13 cellular contexts compared by ENCODE assay signal in genomic region chr7:18497082-18497481, GRCh38. TPM values are rescaled to one million over a fixed set of nuclear protein-coding genes. Genes with fewer than 3 reads are reported as not detected.
DNase-seq lines count a peak whose midpoint lies in the region; ATAC-seq, FAIRE-seq and TF ChIP-seq lines count a peak whose summit lies in the region.
"Had no signal": no experiment of that assay in that cellular context is flagged by ENCODE, and none has a peak within 500 bp of the region (broad histone marks: within the 10 kb centered on the region; RNA-seq: fewer than 3 reads in every experiment).

No MANE protein-coding gene starts in this region.

- no peak for FAIRE-seq in urothelium cell line (lab: Jason Lieb, UNC)
- FAIRE-seq: small intestine had no signal

- H3K4me3 Mint-ChIP-seq in WTC11: peak overlapping the region; percentile 79
- peak overlapping the region; percentile 43 for H3K4me3 Mint-ChIP-seq in natural killer cell
- H3K4me3 Mint-ChIP-seq in CD14-positive monocyte: no peak overlapping the region
- H3K4me3 Mint-ChIP-seq: activated naive CD4-positive, alpha-beta T cell treated with anti-CD3 and anti-CD28 coated beads for 36 hours had no signal

- ATAC-seq in WTC11: no peak
- ATAC-seq in natural killer cell: no peak

- TF ChIP-seq CTCF in AG04449 (IDR thresholded peaks at IDR 0.05; ENCODE audit: insufficient read depth, low read length, missing control alignments): no peak
- TF ChIP-seq CTCF in WTC11 (IDR thresholded peaks at IDR 0.05): no peak
- no peak for TF ChIP-seq CTCF in natural killer cell (IDR thresholded peaks at IDR 0.05)
- no peak for TF ChIP-seq CTCF in CD14-positive monocyte (IDR thresholded peaks at IDR 0.05)

- CTCF ChIA-PET in AG04449 (lab: Yijun Ruan, JAX): interaction anchor here (1.3 to 2.7 kb wide), 3 partner anchors 11 to 144 kb away, joined by 3 to 12 read pairs (median 3); no protein-coding TSS in a partner anchor
- CTCF ChIA-PET in WTC11 (lab: Charles Lee): interaction anchor here (1.1 to 3.6 kb wide), 5 partner anchors 10 to 145 kb away, joined by 3 to 19 read pairs (median 13); no protein-coding TSS in a partner anchor

- intact Hi-C loops in natural killer cell (cut with micrococcal nuclease) (no loop called here), CD14-positive monocyte (cut with micrococcal nuclease) (no loop called here)

- H3K27me3 Mint-ChIP-seq in WTC11 (ENCODE audit: low read depth): no peaks in the 10 kb centered on the region
- no peaks in the 10 kb centered on the region for H3K27me3 Mint-ChIP-seq in natural killer cell (ENCODE audit: low read depth in 2 of 2)
- no peaks in the 10 kb centered on the region for H3K27me3 Mint-ChIP-seq in CD14-positive monocyte (ENCODE audit: low read depth in 3 of 3)

- H3K4me1 Mint-ChIP-seq in WTC11: peaks cover 61% of the 10 kb centered on the region
- H3K4me1 Mint-ChIP-seq in natural killer cell: peaks cover 34 to 57% of the 10 kb centered on the region in 2 donors
- H3K4me1 Mint-ChIP-seq in CD14-positive monocyte: peaks cover 31% of the 10 kb centered on the region

- H3K9me3 Mint-ChIP-seq in WTC11: no peaks in the 10 kb centered on the region
- no peaks in the 10 kb centered on the region for H3K9me3 Mint-ChIP-seq in natural killer cell
- H3K9me3 Mint-ChIP-seq in CD14-positive monocyte: no peaks in the 10 kb centered on the region
- H3K9me3 Mint-ChIP-seq: activated naive CD4-positive, alpha-beta T cell treated with anti-CD3 and anti-CD28 coated beads for 36 hours had no signal

- no peaks in the 10 kb centered on the region for H3K36me3 Mint-ChIP-seq in WTC11
- H3K36me3 Mint-ChIP-seq in natural killer cell: no peaks in the 10 kb centered on the region
- peaks cover 12 to 18% of the 10 kb centered on the region in 2 donors for H3K36me3 Mint-ChIP-seq in CD14-positive monocyte

- peak overlapping the region; percentile 25; the same call in 1 of the 2 replicates for H3K4me3 ChIP-seq in AG04449 (ENCODE audit: low read depth, low read length)
- peak overlapping the region; percentile 86; the same call in 1 of the 2 replicates for H3K4me3 ChIP-seq in GM08714 (ENCODE audit: low read length)

- DNase-seq in AG04449 (ENCODE audit: low read depth, low spot score) (no peak), WTC11 (ENCODE audit: low spot score) (no peak), natural killer cell (no peak), urothelium cell line (ENCODE audit: low spot score) (no peak), LoVo (ENCODE audit: low spot score) (no peak), CD14-positive monocyte (ENCODE audit: low spot score) (no peak), kidney tubule cell (ENCODE audit: low spot score) (no peak)
- DNase-seq: activated naive CD4-positive, alpha-beta T cell treated with anti-CD3 and anti-CD28 coated beads for 36 hours; COR-L47; mammary epithelial cell; NCI-H187 treated with DMSO at 0.1 percent for 48 hours; small intestine had no signal

- POLR2A ChIA-PET in AG04449 (lab: Yijun Ruan, JAX) (no interaction called here), WTC11 (lab: Charles Lee) (no interaction called here)

- H3K27ac Mint-ChIP-seq in WTC11 (peak overlapping the region; percentile 74), natural killer cell (no peak overlapping the region), CD14-positive monocyte (no peak overlapping the region)
- H3K27ac Mint-ChIP-seq: activated naive CD4-positive, alpha-beta T cell treated with anti-CD3 and anti-CD28 coated beads for 36 hours had no signal

TF ChIP-seq in WTC11, 78 proteins besides CTCF, POLR2A, EP300 and RAD21:
- TF ChIP-seq ATF6 (CRISPR knock-in tag; IDR thresholded peaks at IDR 0.05) (no peak), ZNF512 (CRISPR knock-in tag; IDR thresholded peaks at IDR 0.05; ENCODE audit: borderline replicate concordance) (no peak), GABPB1 (CRISPR knock-in tag; IDR thresholded peaks at IDR 0.05) (no peak), ZMAT4 (CRISPR knock-in tag; IDR thresholded peaks at IDR 0.05) (no peak), OVOL2 (CRISPR knock-in tag; IDR thresholded peaks at IDR 0.05; ENCODE audit: borderline replicate concordance) (no peak), IRF2 (CRISPR knock-in tag; IDR thresholded peaks at IDR 0.05; ENCODE audit: borderline replicate concordance, low read depth) (no peak), NFE2L1 (CRISPR knock-in tag; IDR thresholded peaks at IDR 0.05) (no peak), FOXP1 (CRISPR knock-in tag; IDR thresholded peaks at IDR 0.05; ENCODE audit: borderline replicate concordance) (no peak)

RNA-seq across cellular contexts. Expression of gene HDAC9, which starts 1.5 kb away (rescaled TPM):
- 14.6 to 18.8 TPM (median 18.0 TPM) in 3 replicates for total RNA-seq in WTC11 (2021)
- total RNA-seq in natural killer cell: 10 to 100 TPM; 19.1 to 41.1 (median 24.1) TPM
- 10 to 100 TPM; 41.7 to 44.2 TPM for polyA plus RNA-seq in CD14-positive monocyte
- total RNA-seq: activated naive CD4-positive, alpha-beta T cell treated with anti-CD3 and anti-CD28 coated beads for 36 hours had no signal

Comparison
In these comparisons a context has a peak if more than half of its experiments do, and no peak if none do; other contexts are left out.
1. H3K4me3 Mint-ChIP-seq: peak in WTC11 (single experiment) and natural killer cell (single experiment); none in CD14-positive monocyte (0 of 2).